In the genomic region with DNA sequence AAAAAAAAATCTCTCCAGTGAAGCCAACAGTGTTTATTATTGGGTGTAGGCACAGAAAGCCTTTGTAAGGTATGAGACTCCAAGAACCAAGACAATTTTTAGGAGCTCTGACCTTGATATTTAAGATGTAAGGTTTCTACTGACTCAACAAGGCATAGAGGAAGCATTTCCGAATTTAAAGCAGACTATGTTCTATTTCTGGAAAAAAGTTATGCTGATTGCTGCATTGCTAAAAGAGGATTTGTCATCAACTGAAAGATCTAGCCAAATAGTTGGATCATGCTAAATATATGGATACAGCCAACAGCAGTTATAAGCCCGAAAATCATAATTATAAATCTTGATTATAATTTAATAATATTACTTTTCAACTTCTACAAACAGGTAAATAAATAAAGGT, we compare ENCODE assay signal across 1 cellular context.
TF ChIP-seq lines count a peak whose summit lies in the region.

No MANE protein-coding gene starts in this region.

TF ChIP-seq in IMR-90, 13 proteins besides CTCF, POLR2A, EP300 and RAD21:
- no peak for TF ChIP-seq USF2 (IDR thresholded peaks at IDR 0.05; ENCODE audit: low read depth, low read length)
- TF ChIP-seq MAFK (IDR thresholded peaks at IDR 0.05; ENCODE audit: low read depth, low read length) = peak; percentile 33; the same call in 1 of the 2 replicates
- TF ChIP-seq FOS (IDR thresholded peaks at IDR 0.05; ENCODE audit: low read depth, low read length) = no peak
